Comparison of ENCODE assay signal across 26 cellular contexts in the genomic region with DNA sequence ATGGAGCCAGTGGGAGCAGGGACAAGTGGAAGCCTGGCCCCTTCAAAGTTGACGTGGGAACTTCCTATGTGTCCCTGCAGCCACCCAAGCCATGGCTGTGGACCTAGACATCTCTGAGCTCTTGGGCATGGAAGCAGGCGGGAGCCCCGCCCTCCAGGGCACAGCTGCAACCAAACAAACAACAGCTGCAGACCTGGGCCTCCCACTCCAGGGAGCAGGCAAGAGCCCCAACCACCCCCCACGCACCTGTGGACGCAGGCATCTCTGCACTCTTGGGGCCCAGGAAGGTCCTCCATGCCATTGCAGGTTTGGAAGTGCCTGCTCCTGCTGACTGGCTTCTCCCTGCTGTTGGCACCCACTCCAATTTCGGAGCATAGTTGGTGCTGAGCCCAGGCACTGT.
"Had no signal": no experiment of that assay in that cellular context is flagged by ENCODE, and none has a peak within 500 bp of the region (broad histone marks: within the 10 kb centered on the region; RNA-seq: fewer than 3 reads in every experiment).

No MANE protein-coding gene starts in this region.

- H3K9me3 ChIP-seq: suprapubic skin, testis, thoracic aorta, thyroid gland, transverse colon, upper lobe of right lung had no signal

- H3K27me3 ChIP-seq: stomach, suprapubic skin, testis, thyroid gland, tibial artery, tibial nerve, transverse colon, upper lobe of left lung, upper lobe of right lung, uterus, vagina had no signal

- H3K4me3 ChIP-seq: stomach, suprapubic skin, testis, thoracic aorta, thyroid gland, tibial artery, tibial nerve, transverse colon, upper lobe of left lung, upper lobe of right lung, uterus, vagina had no signal

- DNase-seq: stimulated activated CD4-positive, alpha-beta T cell treated with anti-CD3 and anti-CD28 coated beads, Interleukin-2, amount 100 ng/mL, for 48 hours; stimulated activated CD4-positive, alpha-beta T cell treated with anti-CD3 and anti-CD28 coated beads, Interleukin-4, amount 100 ng/mL, for 1 hour; stimulated activated CD4-positive, alpha-beta T cell treated with anti-CD3 and anti-CD28 coated beads, Interleukin-4, amount 100 ng/mL, for 24 hours; stimulated activated CD4-positive, alpha-beta T cell treated with anti-CD3 and anti-CD28 coated beads, Interleukin-4, amount 100 ng/mL, for 4 hours; stimulated activated CD8-positive, alpha-beta memory T cell treated with anti-CD3 and anti-CD28 coated beads, Interleukin-4, amount 100 ng/mL, for 48 hours; stimulated activated naive B cell treated with anti-CD40 and anti-IgM and Interleukin-4, amounts not matched to agents 10 μg/mL and 1 μg/mL and 100 μg/mL, for 72 hours; stimulated activated naive CD4-positive, alpha-beta T cell; stimulated activated naive CD4-positive, alpha-beta T cell treated with Interleukin-2 at 50 U/mL for 16 hours; stimulated activated naive CD8-positive, alpha-beta T cell treated with anti-CD3 and anti-CD28 coated beads, Interleukin-15, amount 100 ng/mL, for 72 hours; stimulated activated naive CD8-positive, alpha-beta T cell treated with anti-CD3 and anti-CD28 coated beads, Interleukin-15, Interleukin-2, amounts not matched to agents 100 U/mL and 50 U/mL, for 24 hours; stomach; substantia nigra; testis; thyroid gland; tibial artery; transverse colon; trophoblast cell; upper lobe of left lung; upper lobe of right lung; uterus had no signal

- H3K27ac ChIP-seq: stomach, suprapubic skin, testis, thoracic aorta, thyroid gland, tibial artery, tibial nerve, transverse colon, upper lobe of left lung, upper lobe of right lung, uterus, vagina had no signal

- H3K36me3 ChIP-seq: stomach, suprapubic skin, thoracic aorta, thyroid gland, tibial artery, tibial nerve, transverse colon, upper lobe of left lung, upper lobe of right lung, uterus, vagina had no signal

- ATAC-seq: stimulated activated effector memory CD8-positive, alpha-beta T cell treated with anti-CD3 and anti-CD28 coated beads, Interleukin-12 subunit alpha, Interleukin-12 subunit beta, amount 100 ng/mL, for 72 hours; stimulated activated memory B cell treated with anti-CD40 and anti-IgM and Interleukin-4, amounts not matched to agents 10 μg/mL and 1 μg/mL and 100 μg/mL, for 72 hours; stimulated activated naive B cell treated with anti-CD40 and anti-IgM and Interleukin-4, amounts not matched to agents 10 μg/mL and 1 μg/mL and 100 μg/mL, for 72 hours; stimulated activated naive CD8-positive, alpha-beta T cell treated with anti-CD3 and anti-CD28 coated beads, Interleukin-15, amount 100 ng/mL, for 72 hours; stimulated activated naive CD8-positive, alpha-beta T cell treated with anti-CD3 and anti-CD28 coated beads, Interleukin-15, Interleukin-2, amounts not matched to agents 100 U/mL and 50 U/mL, for 24 hours; upper lobe of right lung had no signal

- H3K4me1 ChIP-seq: stomach, suprapubic skin, testis, thyroid gland, tibial artery, tibial nerve, transverse colon, upper lobe of left lung, upper lobe of right lung, uterus, vagina had no signal
